Comparison of ENCODE assay signal across 21 cellular contexts in genomic region chr16:69771651-69771967, GRCh38.
"Had no signal": no experiment of that assay in that cellular context is flagged by ENCODE, and none has a peak within 500 bp of the region (broad histone marks: within the 10 kb centered on the region; RNA-seq: fewer than 3 reads in every experiment).

No MANE protein-coding gene starts in this region.

- H3K27ac Mint-ChIP-seq: activated CD4-positive, alpha-beta memory T cell treated with anti-CD3 and anti-CD28 coated beads, Interleukin-2, amount 10 ng/mL, durations not matched to agents 7 days and 5 days; activated CD4-positive, alpha-beta T cell treated with anti-CD3 and anti-CD28 coated beads for 36 hours; activated naive CD8-positive, alpha-beta T cell; mesothelial cell of epicardium; natural killer cell treated with Interleukin-12 subunit alpha and Interleukin-12 subunit beta and Interleukin-15 and Interleukin-18, amount 100 ng/mL, for 72 hours had no signal

- ATAC-seq: activated CD4-positive, alpha-beta T cell treated with anti-CD3 and anti-CD28 coated beads for 36 hours; activated T-cell treated with anti-CD3 and anti-CD28 coated beads, Interleukin-2, amount 50 U/mL, for 4 hours; natural killer cell treated with Interleukin-12 subunit alpha and Interleukin-12 subunit beta and Interleukin-15 and Interleukin-18, amount 100 ng/mL, for 72 hours had no signal

- H3K4me3 Mint-ChIP-seq: activated CD4-positive, alpha-beta memory T cell treated with anti-CD3 and anti-CD28 coated beads, Interleukin-2, amount 10 ng/mL, durations not matched to agents 7 days and 5 days; activated CD4-positive, alpha-beta T cell treated with anti-CD3 and anti-CD28 coated beads for 36 hours; activated naive CD8-positive, alpha-beta T cell; activated T-cell treated with anti-CD3 and anti-CD28 coated beads, Interleukin-2, amount 50 U/mL, for 4 hours; brain; mesothelial cell of epicardium; natural killer cell treated with Interleukin-12 subunit alpha and Interleukin-12 subunit beta and Interleukin-15 and Interleukin-18, amount 100 ng/mL, for 72 hours had no signal

- H3K27ac ChIP-seq: tibial artery, uterus had no signal

- H3K27me3 Mint-ChIP-seq: activated CD4-positive, alpha-beta memory T cell treated with anti-CD3 and anti-CD28 coated beads, Interleukin-2, amount 10 ng/mL, durations not matched to agents 7 days and 5 days; activated CD4-positive, alpha-beta T cell treated with anti-CD3 and anti-CD28 coated beads for 36 hours; activated naive CD8-positive, alpha-beta T cell; brain; natural killer cell treated with Interleukin-12 subunit alpha and Interleukin-12 subunit beta and Interleukin-15 and Interleukin-18, amount 100 ng/mL, for 72 hours had no signal

- H3K4me1 ChIP-seq: uterus had no signal

- H3K9me3 ChIP-seq: uterus had no signal

- H3K4me3 ChIP-seq: lung, spleen, tibial artery, uterus had no signal

- DNase-seq: activated CD4-positive, alpha-beta memory T cell treated with anti-CD3 and anti-CD28 coated beads, Interleukin-2, amount 10 ng/mL, durations not matched to agents 7 days and 5 days; activated CD4-positive, alpha-beta T cell treated with anti-CD3 and anti-CD28 coated beads for 36 hours; activated gamma-delta T cell treated with Interleukin-2 at 50 U/mL for 16 hours; activated T-cell treated with anti-CD3 and anti-CD28 coated beads, Interleukin-2, amount 50 U/mL, for 4 hours; caudate nucleus; foreskin melanocyte; glutamatergic neuron; hypothalamus; islet precursor cell; left colon; spleen; stimulated activated CD4-positive, alpha-beta T cell treated with anti-CD3 and anti-CD28 coated beads, Interleukin-4, amount 100 ng/mL, for 4 hours; stimulated activated naive CD4-positive, alpha-beta T cell; substantia nigra; tibial artery; uterus had no signal

- H3K36me3 ChIP-seq: tibial artery, uterus had no signal

- H3K27me3 ChIP-seq: spleen, tibial artery, uterus had no signal
